25 cellular contexts compared by ENCODE assay signal in the genomic region with DNA sequence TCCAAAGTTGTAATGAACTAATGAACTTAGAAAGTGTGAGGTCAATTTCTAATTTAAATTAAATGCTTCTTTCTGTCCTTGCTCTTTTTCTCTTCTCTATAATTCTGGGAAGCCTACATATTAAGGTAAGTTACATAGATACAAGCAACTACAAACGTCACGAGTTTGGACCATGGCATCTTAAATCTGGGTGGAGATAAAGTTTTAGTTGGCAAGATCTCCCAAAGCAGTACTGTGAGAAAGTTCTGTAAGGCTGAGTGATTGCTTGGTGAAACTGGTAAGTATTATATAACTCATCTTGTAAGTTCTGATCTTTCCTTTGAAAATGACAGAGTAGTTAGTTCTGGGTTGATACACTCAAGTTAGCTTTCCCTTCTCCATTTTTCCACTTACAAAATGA.
"Had no signal": no experiment of that assay in that cellular context is flagged by ENCODE, and none has a peak within 500 bp of the region (broad histone marks: within the 10 kb centered on the region; RNA-seq: fewer than 3 reads in every experiment).

No MANE protein-coding gene starts in this region.

- FAIRE-seq: endothelial cell of umbilical vein had no signal

- H3K27me3 ChIP-seq: cardiac muscle cell, gastroesophageal sphincter, ovary, right atrium auricular region, transverse colon, uterus had no signal

- H3K27ac ChIP-seq: cardiac muscle cell, gastroesophageal sphincter, ovary, right atrium auricular region, transverse colon, uterus had no signal

- H3K4me3 Mint-ChIP-seq: activated CD4-positive, alpha-beta T cell treated with anti-CD3 and anti-CD28 coated beads, Interleukin-2, amount 10 ng/mL, durations not matched to agents 24 days and 14 days; activated CD8-positive, alpha-beta memory T cell treated with anti-CD3 and anti-CD28 coated beads, Interleukin-2, amount 10 ng/mL, durations not matched to agents 7 days and 5 days; activated CD8-positive, alpha-beta T cell treated with anti-CD3 and anti-CD28 coated beads for 36 hours; activated naive CD4-positive, alpha-beta T cell treated with anti-CD3 and anti-CD28 coated beads, Interleukin-2, amount 10 ng/mL, durations not matched to agents 7 days and 5 days; naive B cell had no signal

- H3K9me3 Mint-ChIP-seq: activated CD4-positive, alpha-beta T cell treated with anti-CD3 and anti-CD28 coated beads, Interleukin-2, amount 10 ng/mL, durations not matched to agents 24 days and 14 days; activated CD8-positive, alpha-beta T cell treated with anti-CD3 and anti-CD28 coated beads for 36 hours; activated naive CD4-positive, alpha-beta T cell treated with anti-CD3 and anti-CD28 coated beads, Interleukin-2, amount 10 ng/mL, durations not matched to agents 7 days and 5 days; naive B cell had no signal

- H3K36me3 Mint-ChIP-seq: activated CD8-positive, alpha-beta memory T cell treated with anti-CD3 and anti-CD28 coated beads, Interleukin-2, amount 10 ng/mL, durations not matched to agents 7 days and 5 days; activated naive CD4-positive, alpha-beta T cell treated with anti-CD3 and anti-CD28 coated beads, Interleukin-2, amount 10 ng/mL, durations not matched to agents 7 days and 5 days had no signal

- H3K27ac Mint-ChIP-seq: activated CD4-positive, alpha-beta T cell treated with anti-CD3 and anti-CD28 coated beads, Interleukin-2, amount 10 ng/mL, durations not matched to agents 24 days and 14 days; activated CD8-positive, alpha-beta memory T cell treated with anti-CD3 and anti-CD28 coated beads, Interleukin-2, amount 10 ng/mL, durations not matched to agents 7 days and 5 days; activated CD8-positive, alpha-beta T cell treated with anti-CD3 and anti-CD28 coated beads for 36 hours; activated naive CD4-positive, alpha-beta T cell treated with anti-CD3 and anti-CD28 coated beads, Interleukin-2, amount 10 ng/mL, durations not matched to agents 7 days and 5 days; naive B cell had no signal

- DNase-seq: activated CD4-positive, alpha-beta T cell treated with anti-CD3 and anti-CD28 coated beads, Interleukin-2, amount 10 ng/mL, durations not matched to agents 24 days and 14 days; activated CD8-positive, alpha-beta memory T cell treated with anti-CD3 and anti-CD28 coated beads, Interleukin-2, amount 10 ng/mL, durations not matched to agents 7 days and 5 days; activated CD8-positive, alpha-beta T cell treated with anti-CD3 and anti-CD28 coated beads for 36 hours; activated effector memory CD4-positive, alpha-beta T cell treated with anti-CD3 and anti-CD28 coated beads, Interleukin-2, amount 50 U/mL, for 16 hours; activated naive CD4-positive, alpha-beta T cell treated with anti-CD3 and anti-CD28 coated beads, Interleukin-2, amount 10 ng/mL, durations not matched to agents 7 days and 5 days; activated T-cell treated with anti-CD3 and anti-CD28 coated beads for 4 hours; amygdala; effector memory CD4-positive, alpha-beta T cell; left cardiac atrium; lower lobe of right lung; naive B cell; ovary; stimulated activated CD4-positive, alpha-beta T cell treated with anti-CD3 and anti-CD28 coated beads, Interleukin-12 subunit alpha, Interleukin-12 subunit beta, amount 100 ng/mL, for 4 hours; stimulated activated CD4-positive, alpha-beta T cell treated with anti-CD3 and anti-CD28 coated beads, Interleukin-4, amount 100 ng/mL, for 4 hours; stimulated activated naive CD8-positive, alpha-beta T cell treated with anti-CD3 and anti-CD28 coated beads, Interleukin-15, Interleukin-2, amounts not matched to agents 100 U/mL and 50 U/mL, for 24 hours; T-helper 2 cell; transverse colon; uterus had no signal

- H3K4me1 Mint-ChIP-seq: activated CD4-positive, alpha-beta T cell treated with anti-CD3 and anti-CD28 coated beads, Interleukin-2, amount 10 ng/mL, durations not matched to agents 24 days and 14 days; activated CD8-positive, alpha-beta memory T cell treated with anti-CD3 and anti-CD28 coated beads, Interleukin-2, amount 10 ng/mL, durations not matched to agents 7 days and 5 days; activated naive CD4-positive, alpha-beta T cell treated with anti-CD3 and anti-CD28 coated beads, Interleukin-2, amount 10 ng/mL, durations not matched to agents 7 days and 5 days; naive B cell had no signal

- H3K4me1 ChIP-seq: transverse colon, uterus had no signal

- H3K27me3 Mint-ChIP-seq: naive B cell had no signal

- H3K36me3 ChIP-seq: cardiac muscle cell, ovary, prostate gland, uterus had no signal

- H3K4me3 ChIP-seq: cardiac muscle cell, gastroesophageal sphincter, lower lobe of right lung, ovary, prostate gland, right atrium auricular region, transverse colon, uterus had no signal

- ATAC-seq: activated CD4-positive, CD25-positive, alpha-beta regulatory T cell treated with anti-CD3 and anti-CD28 coated beads, Interleukin-2, amount 50 U/mL, for 24 hours; activated CD8-positive, alpha-beta memory T cell treated with anti-CD3 and anti-CD28 coated beads, Interleukin-2, amount 10 ng/mL, durations not matched to agents 7 days and 5 days; activated CD8-positive, alpha-beta T cell treated with anti-CD3 and anti-CD28 coated beads for 36 hours; esophagus mucosa; gastroesophageal sphincter; lower lobe of right lung; stimulated activated naive CD8-positive, alpha-beta T cell treated with anti-CD3 and anti-CD28 coated beads, Interleukin-15, Interleukin-2, amounts not matched to agents 100 U/mL and 50 U/mL, for 24 hours had no signal

- H3K9me3 ChIP-seq: gastroesophageal sphincter, lower lobe of right lung, ovary, prostate gland, right atrium auricular region, transverse colon, uterus had no signal
